In genomic region chr4:68434277-68434676, GRCh38 we compare ENCODE assay signal across 39 cellular contexts. TPM values are rescaled to one million over a fixed set of nuclear protein-coding genes. Genes with fewer than 3 reads are reported as not detected.
"Had no signal": no experiment of that assay in that cellular context is flagged by ENCODE, and none has a peak within 500 bp of the region (broad histone marks: within the 10 kb centered on the region; RNA-seq: fewer than 3 reads in every experiment).

No MANE protein-coding gene starts in this region.

- ATAC-seq: activated naive CD4-positive, alpha-beta T cell treated with anti-CD3 and anti-CD28 coated beads, Interleukin-2, amount 50 U/mL, for 72 hours; activated T-cell treated with anti-CD3 and anti-CD28 coated beads, Interleukin-2, amount 50 U/mL, for 4 hours; activated T-cell treated with anti-CD3 and anti-CD28 coated beads, Interleukin-2, amount 50 U/mL, for 72 hours; activated T-helper 17 cell treated with anti-CD3 and anti-CD28 coated beads, Interleukin-2, amount 50 U/mL, for 72 hours; body of pancreas had no signal

- FAIRE-seq: astrocyte, bronchial epithelial cell had no signal

- H3K9me3 ChIP-seq: adrenal gland, ascending aorta, body of pancreas, breast epithelium had no signal

- H3K4me1 ChIP-seq: adrenal gland, ascending aorta, body of pancreas, breast epithelium had no signal

- H3K4me3 ChIP-seq: adrenal gland, ascending aorta, body of pancreas, breast epithelium, cardiac muscle cell had no signal

- H3K36me3 ChIP-seq: adrenal gland, ascending aorta, brain microvascular endothelial cell, breast epithelium, cardiac muscle cell had no signal

- H3K27me3 ChIP-seq: adrenal gland, ascending aorta, body of pancreas, brain microvascular endothelial cell, breast epithelium, cardiac muscle cell had no signal

- DNase-seq: activated effector memory CD4-positive, alpha-beta T cell treated with anti-CD3 and anti-CD28 coated beads, Interleukin-2, amount 50 U/mL, for 16 hours; activated effector memory CD4-positive, alpha-beta T cell treated with Interleukin-2 at 50 U/mL for 16 hours; activated gamma-delta T cell; activated gamma-delta T cell treated with Interleukin-2 at 50 U/mL for 16 hours; activated naive CD4-positive, alpha-beta T cell; activated naive CD4-positive, alpha-beta T cell treated with anti-CD3 and anti-CD28 coated beads for 36 hours; activated naive CD4-positive, alpha-beta T cell treated with anti-CD3 and anti-CD28 coated beads, Interleukin-2, amount 10 ng/mL, durations not matched to agents 7 days and 5 days; activated naive CD4-positive, alpha-beta T cell treated with anti-CD3 and anti-CD28 coated beads, Interleukin-2, amount 50 U/mL, for 16 hours; activated naive CD4-positive, alpha-beta T cell treated with Interleukin-2 at 50 U/mL for 16 hours; activated naive CD8-positive, alpha-beta T cell treated with anti-CD3 and anti-CD28 coated beads for 36 hours; activated naive CD8-positive, alpha-beta T cell treated with anti-CD3 and anti-CD28 coated beads, Interleukin-2, amount 10 ng/mL, durations not matched to agents 7 days and 5 days; activated naive CD8-positive, alpha-beta T cell treated with anti-CD3 and anti-CD28 coated beads, Interleukin-2, amount 50 U/mL, for 24 hours; activated T-cell treated with anti-CD3 and anti-CD28 coated beads, Interleukin-2, amount 50 U/mL, for 1 hour; activated T-cell treated with anti-CD3 and anti-CD28 coated beads, Interleukin-2, amount 50 U/mL, for 24 hours; activated T-cell treated with anti-CD3 and anti-CD28 coated beads, Interleukin-2, amount 50 U/mL, for 4 hours; activated T-cell treated with anti-CD3 and anti-CD28 coated beads, Interleukin-2, amount 50 U/mL, for 48 hours; activated T-cell treated with anti-CD3 and anti-CD28 coated beads, Interleukin-2, amount 50 U/mL, for 72 hours; adrenal gland; amniotic stem cell; amygdala; anterior cingulate cortex; aorta; body of pancreas; brain microvascular endothelial cell; caudate nucleus; central memory CD4-positive, alpha-beta T cell; cerebellar nuclear complex had no signal

- H3K27ac ChIP-seq: adrenal gland, ascending aorta, body of pancreas, brain microvascular endothelial cell, breast epithelium, cardiac muscle cell had no signal

RNA-seq across cellular contexts. Expression of gene TMPRSS11E, which starts 13.0 kb away (rescaled TPM):
- total RNA-seq: activated naive CD4-positive, alpha-beta T cell treated with anti-CD3 and anti-CD28 coated beads for 36 hours; activated T-cell treated with anti-CD3 and anti-CD28 coated beads, Interleukin-2, amount 50 U/mL, for 4 hours; activated T-cell treated with anti-CD3 and anti-CD28 coated beads, Interleukin-2, amount 50 U/mL, for 72 hours; activated T-helper 1 cell treated with anti-CD3 and anti-CD28 coated beads, Interleukin-12 subunit alpha, Interleukin-12 subunit beta, Interleukin-2, Interleukin-4 antibody, amounts not matched to agents 30 ng/mL and 10 ng/mL and 1 ng/mL, durations not matched to agents 14 hours and 24 hours and 36 hours; activated T-helper 17 cell treated with anti-CD3 and anti-CD28 coated beads, Interleukin-2, amount 50 U/mL, for 72 hours; activated T-helper 2 cell treated with anti-CD3 and anti-CD28 coated beads, Interferon-gamma antibody, Interleukin-2, Interleukin-4, amounts not matched to agents 10 μg/mL and 5 μg/mL and 100 μg/mL, durations not matched to agents 14 hours and 24 hours and 36 hours; adrenal gland; aorta; ascending aorta; cardiac muscle cell; cardiac septum; cerebellum; chondrocyte had no signal
- polyA plus RNA-seq: cardiac muscle cell had no signal
